ENCODE assay signal across 2 cellular contexts in genomic region chr9:2771101-2771500, GRCh38.
TF ChIP-seq lines count a peak whose summit lies in the region.

No MANE protein-coding gene starts in this region.

TF ChIP-seq in HEK293, 187 proteins besides CTCF, POLR2A, EP300 and RAD21 (continued from another document and continues in another):
- TF ChIP-seq ZNF692 (tag by site-specific recombination; IDR thresholded peaks at IDR 0.05) (peak; percentile 46), ZNF843 (tag by site-specific recombination; IDR thresholded peaks at IDR 0.05) (peak; percentile 91), ZFHX2 (tag by site-specific recombination; conservative IDR thresholded peaks at IDR 0.05) (peak; percentile 44; the same call in 1 of the 2 replicates), ZNF660 (tag by site-specific recombination; IDR thresholded peaks at IDR 0.05) (no peak), ZNF571 (tag by site-specific recombination; IDR thresholded peaks at IDR 0.05) (no peak), ZNF2 (tag by site-specific recombination; IDR thresholded peaks at IDR 0.05) (no peak), ZNF544 (tag by site-specific recombination; IDR thresholded peaks at IDR 0.05) (no peak), ZNF280D (tag by site-specific recombination; IDR thresholded peaks at IDR 0.05) (no peak), PATZ1 (tag by site-specific recombination; IDR thresholded peaks at IDR 0.05) (no peak), ZNF621 (tag by site-specific recombination; IDR thresholded peaks at IDR 0.05) (no peak), ZSCAN23 (tag by site-specific recombination; IDR thresholded peaks at IDR 0.05) (no peak), TRIM28 (IDR thresholded peaks at IDR 0.05; ENCODE audit: borderline replicate concordance, low read length) (0 out of 2 replicates have a peak, but pooled peaks have one; percentile 33), ZNF169 (tag by site-specific recombination; IDR thresholded peaks at IDR 0.05) (no peak), ZNF221 (tag by site-specific recombination; IDR thresholded peaks at IDR 0.05; ENCODE audit: borderline replicate concordance) (no peak), ZNF501 (tag by site-specific recombination; IDR thresholded peaks at IDR 0.05) (no peak), ZBTB26 (tag by site-specific recombination; optimal IDR thresholded peaks at IDR 0.05) (no peak), ZNF140 (tag by site-specific recombination; IDR thresholded peaks at IDR 0.05) (no peak), ZNF202 (tag by site-specific recombination; IDR thresholded peaks at IDR 0.05; ENCODE audit: borderline replicate concordance) (no peak), ZNF596 (tag by site-specific recombination; IDR thresholded peaks at IDR 0.05) (0 out of 2 replicates have a peak, but pooled peaks have one; percentile 13), SP7 (tag by site-specific recombination; IDR thresholded peaks at IDR 0.05) (peak; percentile 20; the same call in 1 of the 2 replicates), ZEB2 (tag by site-specific recombination; IDR thresholded peaks at IDR 0.05) (no peak), ZNF404 (tag by site-specific recombination; IDR thresholded peaks at IDR 0.05) (no peak), PRDM6 (tag by site-specific recombination; IDR thresholded peaks at IDR 0.05) (peak; percentile 71)

TF ChIP-seq in H1, 55 proteins besides CTCF, POLR2A, EP300 and RAD21 (continued from another document):
- TF ChIP-seq CTBP2 (IDR thresholded peaks at IDR 0.05; ENCODE audit: borderline replicate concordance, insufficient read depth, insufficient read length, low read length) (no peak), CREB1 (IDR thresholded peaks at IDR 0.05) (no peak), TEAD4 (IDR thresholded peaks at IDR 0.05; ENCODE audit: low read depth, low read length) (no peak), MAFK (IDR thresholded peaks at IDR 0.05; ENCODE audit: low read depth, low read length) (no peak)
